ENCODE assay signal across 32 cellular contexts in the genomic region with DNA sequence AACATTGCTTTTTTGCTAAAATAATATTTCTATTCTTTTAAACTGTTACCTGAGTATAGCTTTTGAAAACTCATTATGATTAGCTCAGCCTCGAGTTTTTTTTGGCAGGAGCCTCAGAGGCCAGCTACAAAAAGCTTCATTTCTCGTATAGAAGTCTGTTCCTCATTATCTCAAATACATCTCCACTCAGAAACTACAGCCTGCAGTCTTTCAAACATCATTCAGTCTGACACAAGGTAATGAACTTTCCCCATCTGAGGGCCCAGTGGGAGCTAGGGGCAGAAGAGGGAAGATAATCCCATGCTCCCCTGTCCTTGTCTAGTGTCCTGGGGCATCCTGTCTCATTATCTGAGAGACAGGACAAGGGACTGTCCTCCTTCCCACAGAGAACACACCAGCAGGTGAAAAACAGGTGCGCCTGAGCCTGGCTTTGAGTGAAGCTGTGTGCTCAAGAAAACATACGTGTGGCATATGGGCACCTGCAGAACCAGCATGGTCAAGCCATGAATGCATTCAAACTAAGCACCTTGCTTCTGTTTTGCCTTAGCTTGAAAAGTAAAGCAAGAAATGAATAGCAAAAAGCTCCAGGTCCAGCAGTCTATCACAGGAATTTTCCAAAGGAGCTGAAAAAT.
"Had no signal": no experiment of that assay in that cellular context is flagged by ENCODE, and none has a peak within 500 bp of the region (broad histone marks: within the 10 kb centered on the region; RNA-seq: fewer than 3 reads in every experiment).

No MANE protein-coding gene starts in this region.

- H3K27ac ChIP-seq: Peyer's patch, RWPE1 had no signal

- DNase-seq: activated CD4-positive, alpha-beta T cell treated with anti-CD3 and anti-CD28 coated beads for 36 hours; activated CD4-positive, alpha-beta T cell treated with anti-CD3 and anti-CD28 coated beads, Interleukin-2, amount 10 ng/mL, durations not matched to agents 7 days and 5 days; activated CD4-positive, alpha-beta T cell treated with anti-CD3 and anti-CD28 coated beads, Interleukin-2, amount 50 U/mL, for 48 hours; activated CD8-positive, alpha-beta T cell treated with anti-CD3 and anti-CD28 coated beads, Interleukin-2, amount 10 ng/mL, durations not matched to agents 7 days and 5 days; activated gamma-delta T cell treated with Interleukin-2 at 50 U/mL for 16 hours; activated naive CD4-positive, alpha-beta T cell treated with anti-CD3 and anti-CD28 coated beads for 36 hours; activated T-cell treated with anti-CD3 and anti-CD28 coated beads, Interleukin-2, amount 50 U/mL, for 24 hours; anterior cingulate cortex; caudate nucleus; cerebellar nuclear complex; Karpas-422; KBM-7; NCI-H1105; NCI-H1417 treated with DMSO at 0.1 percent for 48 hours; NCI-H1694 treated with DMSO at 0.1 percent for 48 hours; NCI-H2029; NCI-H2171; NCI-H510A; NCI-H748 treated with DMSO at 0.1 percent for 48 hours; NK-92 treated with Interleukin-12 subunit alpha and Interleukin-12 subunit beta, amount 100 ng/mL, for 24 hours; PC-3; Peyer's patch; SIG-M5 had no signal

- H3K27ac Mint-ChIP-seq: activated CD4-positive, alpha-beta T cell treated with anti-CD3 and anti-CD28 coated beads for 36 hours; activated CD4-positive, alpha-beta T cell treated with anti-CD3 and anti-CD28 coated beads, Interleukin-2, amount 10 ng/mL, durations not matched to agents 7 days and 5 days; activated CD8-positive, alpha-beta T cell treated with anti-CD3 and anti-CD28 coated beads, Interleukin-2, amount 10 ng/mL, durations not matched to agents 7 days and 5 days; activated naive CD4-positive, alpha-beta T cell treated with anti-CD3 and anti-CD28 coated beads for 36 hours; activated naive CD4-positive, alpha-beta T cell treated with anti-CD3 and anti-CD28 coated beads, Interleukin-2, amount 50 U/mL, for 72 hours; activated T-cell treated with anti-CD3 and anti-CD28 coated beads, Interleukin-2, amount 50 U/mL, for 24 hours; activated T-helper 1 cell treated with anti-CD3 and anti-CD28 coated beads, Interleukin-12 subunit alpha, Interleukin-12 subunit beta, Interleukin-2, Interleukin-4 antibody, amounts not matched to agents 30 ng/mL and 10 ng/mL and 1 ng/mL, durations not matched to agents 14 hours and 24 hours and 36 hours; brain; T-helper 1 cell treated with Interleukin-12 subunit alpha and Interleukin-12 subunit beta and Interleukin-4 antibody, amounts not matched to agents 30 μg/mL and 1 μg/mL, for 36 hours; T-helper 2 cell treated with Interferon-gamma antibody and Interleukin-4, amounts not matched to agents 5 μg/mL and 100 μg/mL, for 36 hours; WTC11 had no signal

- H3K27me3 ChIP-seq: Peyer's patch had no signal

- H3K4me1 Mint-ChIP-seq: activated CD4-positive, alpha-beta T cell treated with anti-CD3 and anti-CD28 coated beads, Interleukin-2, amount 10 ng/mL, durations not matched to agents 7 days and 5 days; brain had no signal

- H3K4me3 Mint-ChIP-seq: activated CD4-positive, alpha-beta T cell treated with anti-CD3 and anti-CD28 coated beads for 36 hours; activated CD4-positive, alpha-beta T cell treated with anti-CD3 and anti-CD28 coated beads, Interleukin-2, amount 10 ng/mL, durations not matched to agents 7 days and 5 days; activated CD8-positive, alpha-beta T cell treated with anti-CD3 and anti-CD28 coated beads, Interleukin-2, amount 10 ng/mL, durations not matched to agents 7 days and 5 days; activated naive CD4-positive, alpha-beta T cell treated with anti-CD3 and anti-CD28 coated beads for 36 hours; activated T-cell treated with anti-CD3 and anti-CD28 coated beads, Interleukin-2, amount 50 U/mL, for 24 hours; activated T-helper 1 cell treated with anti-CD3 and anti-CD28 coated beads, Interleukin-12 subunit alpha, Interleukin-12 subunit beta, Interleukin-2, Interleukin-4 antibody, amounts not matched to agents 30 ng/mL and 10 ng/mL and 1 ng/mL, durations not matched to agents 14 hours and 24 hours and 36 hours; T-helper 1 cell treated with Interleukin-12 subunit alpha and Interleukin-12 subunit beta and Interleukin-4 antibody, amounts not matched to agents 30 μg/mL and 1 μg/mL, for 36 hours; T-helper 2 cell treated with Interferon-gamma antibody and Interleukin-4, amounts not matched to agents 5 μg/mL and 100 μg/mL, for 36 hours; WTC11 had no signal

- H3K27me3 Mint-ChIP-seq: activated CD4-positive, alpha-beta T cell treated with anti-CD3 and anti-CD28 coated beads for 36 hours had no signal

- ATAC-seq: activated CD4-positive, alpha-beta T cell treated with anti-CD3 and anti-CD28 coated beads for 36 hours; activated CD4-positive, CD25-positive, alpha-beta regulatory T cell treated with anti-CD3 and anti-CD28 coated beads, Interleukin-2, amount 50 U/mL, for 24 hours; activated CD8-positive, alpha-beta T cell treated with anti-CD3 and anti-CD28 coated beads, Interleukin-2, amount 10 ng/mL, durations not matched to agents 7 days and 5 days; activated naive CD4-positive, alpha-beta T cell treated with anti-CD3 and anti-CD28 coated beads, Interleukin-2, amount 50 U/mL, for 72 hours; PC-3; Right ventricle myocardium inferior; WTC11 had no signal

- H3K4me1 ChIP-seq: Peyer's patch had no signal

- H3K36me3 Mint-ChIP-seq: activated naive CD4-positive, alpha-beta T cell treated with anti-CD3 and anti-CD28 coated beads, Interleukin-2, amount 50 U/mL, for 72 hours; brain had no signal

- H3K9me3 Mint-ChIP-seq: activated naive CD4-positive, alpha-beta T cell treated with anti-CD3 and anti-CD28 coated beads for 36 hours; activated naive CD4-positive, alpha-beta T cell treated with anti-CD3 and anti-CD28 coated beads, Interleukin-2, amount 50 U/mL, for 72 hours; activated T-cell treated with anti-CD3 and anti-CD28 coated beads, Interleukin-2, amount 50 U/mL, for 24 hours; activated T-helper 1 cell treated with anti-CD3 and anti-CD28 coated beads, Interleukin-12 subunit alpha, Interleukin-12 subunit beta, Interleukin-2, Interleukin-4 antibody, amounts not matched to agents 30 ng/mL and 10 ng/mL and 1 ng/mL, durations not matched to agents 14 hours and 24 hours and 36 hours; T-helper 1 cell treated with Interleukin-12 subunit alpha and Interleukin-12 subunit beta and Interleukin-4 antibody, amounts not matched to agents 30 μg/mL and 1 μg/mL, for 36 hours; T-helper 2 cell treated with Interferon-gamma antibody and Interleukin-4, amounts not matched to agents 5 μg/mL and 100 μg/mL, for 36 hours had no signal

- H3K36me3 ChIP-seq: Peyer's patch had no signal

- H3K9me3 ChIP-seq: Peyer's patch had no signal

- H3K4me3 ChIP-seq: Peyer's patch had no signal
